ENCODE assay signal across 15 cellular contexts in genomic region chr6:53412751-53413150, GRCh38.
"Had no signal": no experiment of that assay in that cellular context is flagged by ENCODE, and none has a peak within 500 bp of the region (broad histone marks: within the 10 kb centered on the region; RNA-seq: fewer than 3 reads in every experiment).

No MANE protein-coding gene starts in this region.

- H3K27ac ChIP-seq: cardiac muscle cell, gastrocnemius medialis, skin epidermis, suprapubic skin had no signal

- H3K4me1 ChIP-seq: gastrocnemius medialis, suprapubic skin had no signal

- H3K4me3 ChIP-seq: adrenal gland, cardiac muscle cell, gastrocnemius medialis, skin epidermis, suprapubic skin had no signal

- DNase-seq: activated CD4-positive, alpha-beta T cell treated with anti-CD3 and anti-CD28 coated beads, Interleukin-2, amount 50 U/mL, for 1 hour; activated gamma-delta T cell; dermis blood vessel endothelial cell; gastrocnemius medialis; head of caudate nucleus; mammary epithelial cell; nephron progenitor cell; nucleus accumbens; posterior cingulate gyrus; T1000 had no signal

- H3K9me3 ChIP-seq: adrenal gland, gastrocnemius medialis, suprapubic skin had no signal

- H3K36me3 ChIP-seq: adrenal gland, cardiac muscle cell, gastrocnemius medialis, suprapubic skin had no signal

- H3K27me3 ChIP-seq: adrenal gland, cardiac muscle cell, gastrocnemius medialis, suprapubic skin had no signal

- ATAC-seq: activated CD4-positive, CD25-positive, alpha-beta regulatory T cell treated with anti-CD3 and anti-CD28 coated beads, Interleukin-2, amount 50 U/mL, for 24 hours; gastrocnemius medialis had no signal
